Comparison of ENCODE assay signal across 37 cellular contexts in genomic region chr6:7367408-7367807, GRCh38. TPM values are rescaled to one million over a fixed set of nuclear protein-coding genes. Genes with fewer than 3 reads are reported as not detected.
"Had no signal": no experiment of that assay in that cellular context is flagged by ENCODE, and none has a peak within 500 bp of the region (broad histone marks: within the 10 kb centered on the region; RNA-seq: fewer than 3 reads in every experiment).

No MANE protein-coding gene starts in this region.

- H3K4me3 ChIP-seq: MG63 had no signal

- H3K27ac ChIP-seq: KMS-11 had no signal

- H3K4me2 ChIP-seq: KMS-11 had no signal

- DNase-seq: Karpas-422, Kasumi-1, MG63, MM.1S, MV-4-11, NCI-H1048, NCI-H1092, NCI-H1092 treated with DMSO at 0.1 percent for 48 hours, NCI-H1105, NCI-H1105 treated with DMSO at 0.1 percent for 48 hours, NCI-H1417, NCI-H1417 treated with DMSO at 0.1 percent for 48 hours, NCI-H1436, NCI-H1436 treated with DMSO at 0.1 percent for 48 hours, NCI-H146, NCI-H1694, NCI-H1694 treated with DMSO at 0.1 percent for 48 hours, NCI-H187, NCI-H187 treated with DMSO at 0.1 percent for 48 hours, NCI-H1930, NCI-H2029, NCI-H2029 treated with DMSO at 0.1 percent for 48 hours, NCI-H2081, NCI-H2081 treated with DMSO at 0.1 percent for 48 hours, NCI-H2107, NCI-H2171, NCI-H2171 treated with DMSO at 0.1 percent for 48 hours, NCI-H2227 treated with DMSO at 0.1 percent for 48 hours, NCI-H226, NCI-H345, NCI-H446, NCI-H446 treated with DMSO at 0.1 percent for 48 hours, NCI-H510A had no signal

- H3K9me3 ChIP-seq: MG63 had no signal

- H3K36me3 ChIP-seq: MG63 had no signal

- H3K27me3 ChIP-seq: MG63 had no signal

RNA-seq across cellular contexts. Expression of gene CAGE1, which starts 22.1 kb away (rescaled TPM):
- total RNA-seq: LHCN-M2, M059J, NCI-H460 had no signal
